8 cellular contexts compared by ENCODE assay signal in genomic region chr1:228377664-228378452, GRCh38. TPM values are rescaled to one million over a fixed set of nuclear protein-coding genes. Genes with fewer than 3 reads are reported as not detected.
DNase-seq lines count a peak whose midpoint lies in the region; ATAC-seq and TF ChIP-seq lines count a peak whose summit lies in the region.

No MANE protein-coding gene starts in this region.

- DNase-seq in BJ (ENCODE audit: low read depth), result no peak
- peak; percentile 42 for DNase-seq in NCI-H69 (lab: John Stamatoyannopoulos, UW)
- no peak for DNase-seq in naive B cell
- DNase-seq in NCI-H446 (lab: John Stamatoyannopoulos, UW), result no peak
- no peak for DNase-seq in NCI-H1694 (lab: John Stamatoyannopoulos, UW)

- H3K27me3 Mint-ChIP-seq in naive B cell, result peaks cover 13 to 43% (median 41%) of the 10 kb centered on the region in 3 donors

- H3K4me1 Mint-ChIP-seq in naive B cell, result peaks cover 7 to 15% (median 8%) of the 10 kb centered on the region in 3 donors

- ATAC-seq in naive B cell (ENCODE audit: low read depth in 2 of 2) (no peak), HG02981 (IDR thresholded peaks at IDR 0.05; ENCODE audit: unreplicated experiment) (no peak), GM18868 (IDR thresholded peaks at IDR 0.05; ENCODE audit: unreplicated experiment) (no peak)

- H3K27me3 ChIP-seq in BJ (ENCODE audit: control insufficient read depth, insufficient read depth, low read length) (no peaks in the 10 kb centered on the region), ectodermal cell (ENCODE audit: control insufficient read depth, insufficient read depth, low read length, poor library complexity, severe bottlenecking) (peaks cover 30% of the 10 kb centered on the region)

- H3K27ac Mint-ChIP-seq in naive B cell, result no peak overlapping the region

- CTCF ChIA-PET in BJ (lab: Yijun Ruan, JAX), result interaction anchor here (1.0 to 1.8 kb wide), 3 partner anchors 12 to 16 kb away, joined by 4 to 11 read pairs (median 7); no protein-coding TSS in a partner anchor

- no peak for TF ChIP-seq CTCF in BJ (IDR thresholded peaks at IDR 0.05; ENCODE audit: insufficient read depth, low read depth, low read length)

- no peak overlapping the region for H3K27ac ChIP-seq in ectodermal cell (ENCODE audit: insufficient read depth, low read depth, low read length, poor library complexity, severe bottlenecking)

- no peaks in the 10 kb centered on the region for H3K36me3 Mint-ChIP-seq in naive B cell

- H3K4me1 ChIP-seq in ectodermal cell (ENCODE audit: control insufficient read depth, insufficient read depth, low read length), result peaks cover 8% of the 10 kb centered on the region

- peak overlapping the region in 5 of 8 donors; percentile 12 to 47 (median 25) for H3K4me3 Mint-ChIP-seq in naive B cell

- H3K9me3 ChIP-seq in ectodermal cell (ENCODE audit: control insufficient read depth, low read length), result no peaks in the 10 kb centered on the region

- POLR2A ChIA-PET in BJ (lab: Charles Lee), result interaction anchor here (0.6 kb wide), 1 partner anchor 35 kb away, joined by 20 read pairs; no protein-coding TSS in a partner anchor

- H3K36me3 ChIP-seq in BJ (ENCODE audit: control insufficient read depth, insufficient read depth, low read length), result no peaks in the 10 kb centered on the region
- no peaks in the 10 kb centered on the region for H3K36me3 ChIP-seq in ectodermal cell (ENCODE audit: control insufficient read depth, insufficient read depth, low read length)

- WGBS in ectodermal cell, 2 experiments, result 17 to 18% methylated on average over 32 of the region's 34 CpGs

- no peaks in the 10 kb centered on the region for H3K9me3 Mint-ChIP-seq in naive B cell

- H3K4me3 ChIP-seq in BJ (ENCODE audit: low read depth, low read length) (peak overlapping the region; percentile 11; the same call in 1 of the 2 replicates), ectodermal cell (ENCODE audit: insufficient read depth, low read depth, low read length) (peak overlapping the region; percentile 38)

RNA-seq across cellular contexts. Expression of gene TRIM11, which starts 28.8 kb away (rescaled TPM):
- 5.6 and 11.0 TPM in 2 replicates for polyA plus RNA-seq in BJ (2011; rRNA removed)
- 12.3 and 16.1 TPM in 2 replicates for polyA minus RNA-seq in BJ (2011; rRNA and poly(A)+ RNA removed)
- 22.3 TPM for polyA plus RNA-seq in ectodermal cell (2013, experiment 1 of 4)
- polyA plus RNA-seq in ectodermal cell (2013, experiment 2 of 4), result 23.9 TPM
- polyA plus RNA-seq in ectodermal cell (2013, experiment 3 of 4), result 19.7 TPM
- 22.2 TPM for polyA plus RNA-seq in ectodermal cell (2013, experiment 4 of 4)
- polyA plus RNA-seq in naive B cell (ENCODE audit: low read depth in 6 of 6), result 10 to 100 TPM in 4 of 6 donors, 1 to 10 TPM in 1, not detected in 1; 8.3 to 20.8 (median 16.4) TPM

RNA-seq across cellular contexts. Expression of gene TRIM17, which starts 38.8 kb away (rescaled TPM):
- polyA plus RNA-seq in BJ (2011; rRNA removed) (0.33 and 0.55 TPM in 2 replicates), naive B cell (ENCODE audit: low read depth in 6 of 6) (under 1 TPM in 4 of 6 donors, not detected in 2; 0.24 to 0.27 (median 0.26) TPM)
- polyA minus RNA-seq in BJ (2011; rRNA and poly(A)+ RNA removed), result 0.81 and 0.98 TPM in 2 replicates
- polyA plus RNA-seq in ectodermal cell (2013, experiment 1 of 4), result 6.4 TPM
- 6.0 TPM for polyA plus RNA-seq in ectodermal cell (2013, experiment 2 of 4)
- polyA plus RNA-seq in ectodermal cell (2013, experiment 3 of 4), result 5.3 TPM
- polyA plus RNA-seq in ectodermal cell (2013, experiment 4 of 4), result 4.9 TPM
